8 cellular contexts compared by ENCODE assay signal in genomic region chr5:137753986-137754235, GRCh38. TPM values are rescaled to one million over a fixed set of nuclear protein-coding genes. Genes with fewer than 3 reads are reported as not detected.
DNase-seq lines count a peak whose midpoint lies in the region; ATAC-seq and TF ChIP-seq lines count a peak whose summit lies in the region.

No MANE protein-coding gene starts in this region.

- peaks cover 35% of the 10 kb centered on the region for H3K36me3 Mint-ChIP-seq in MCF 10A (ENCODE audit: insufficient read depth, unreplicated experiment)

- H2BK15ac ChIP-seq in mesenchymal stem cell (ENCODE audit: low read depth, poor library complexity, severe bottlenecking), result peak overlapping the region; percentile 44

- H4K8ac ChIP-seq in mesenchymal stem cell (ENCODE audit: low read length), result peak overlapping the region; percentile 92

- peak overlapping the region; percentile 22 for H2BK120ac ChIP-seq in mesenchymal stem cell (ENCODE audit: low read depth, low read length)

- H3K4ac ChIP-seq in mesenchymal stem cell (ENCODE audit: low read depth in 1 of 2, low read length in 2 of 2), result peak overlapping the region; percentile 79 to 90

- H3K4me1 Mint-ChIP-seq in MCF 10A (ENCODE audit: insufficient read depth, unreplicated experiment), result peaks cover 25% of the 10 kb centered on the region

- POLR2A ChIA-PET in MCF 10A (lab: Yijun Ruan, JAX), result interaction anchor here (0.6 to 4.3 kb wide), 24 partner anchors 10 to 608 kb away, joined by 3 to 53 read pairs (median 4); partner anchors contain the start of genes BRD8, FAM13B and NME5

- peak overlapping the region; percentile 87 for H3K4me3 Mint-ChIP-seq in MCF 10A (ENCODE audit: unreplicated experiment)

- H3K27me3 Mint-ChIP-seq in MCF 10A (ENCODE audit: insufficient read depth, unreplicated experiment), result no peaks in the 10 kb centered on the region

- ATAC-seq in GM19452 (IDR thresholded peaks at IDR 0.05; ENCODE audit: unreplicated experiment) (peak; percentile 3), HG03521 (IDR thresholded peaks at IDR 0.05; ENCODE audit: unreplicated experiment) (peak; percentile 5)

- no peak for TF ChIP-seq CTCF in AG10803 (conservative IDR thresholded peaks at IDR 0.05; ENCODE audit: low read length)
- TF ChIP-seq CTCF in MCF 10A (IDR thresholded peaks at IDR 0.05; ENCODE audit: unreplicated experiment), result no peak
- TF ChIP-seq CTCF in vagina (IDR thresholded peaks at IDR 0.05), result no peak

- peak overlapping the region; percentile 24 for H3K4me2 ChIP-seq in mesenchymal stem cell (ENCODE audit: low read length, poor library complexity, severe bottlenecking)

- no peaks in the 10 kb centered on the region for H3K9me3 Mint-ChIP-seq in MCF 10A (ENCODE audit: unreplicated experiment)

- peak overlapping the region; percentile 100 for H3K9ac ChIP-seq in mesenchymal stem cell (ENCODE audit: low read length)

- no peak for TF ChIP-seq POLR2A in vagina (IDR thresholded peaks at IDR 0.05)

- CTCF ChIA-PET in MCF 10A (lab: Yijun Ruan, JAX), result interaction anchor here (0.6 to 2.2 kb wide), 13 partner anchors 12 to 423 kb away, joined by 3 to 31 read pairs (median 5); no protein-coding TSS in a partner anchor

- H3K27ac ChIP-seq in mesenchymal stem cell (ENCODE audit: low read length, poor library complexity, severe bottlenecking), result peak overlapping the region; percentile 96
- peak overlapping the region; percentile 100 for H3K27ac ChIP-seq in vagina

- peaks cover 2% of the 10 kb centered on the region for H3K79me1 ChIP-seq in mesenchymal stem cell (replicated peaks; ENCODE audit: low read length, poor library complexity, severe bottlenecking)

- 0% methylated on average over 4 of the region's 21 CpGs for WGBS in mesenchymal stem cell

- no peaks in the 10 kb centered on the region for H3K9me3 ChIP-seq in mesenchymal stem cell (ENCODE audit: control insufficient read depth, low read length)
- no peaks in the 10 kb centered on the region for H3K9me3 ChIP-seq in vagina

- peak overlapping the region; percentile 99 for H3K27ac Mint-ChIP-seq in MCF 10A (ENCODE audit: low read depth, unreplicated experiment)

- DNase-seq in AG10803 (ENCODE audit: low read depth) (no peak), MCF 10A (ENCODE audit: unreplicated experiment) (no peak), mesenchymal stem cell (no peak), vagina (ENCODE audit: extremely low spot score in 2 of 2) (no peak), NCI-H2107 treated with DMSO at 0.1 percent for 48 hours (lab: John Stamatoyannopoulos, UW; ENCODE audit: unreplicated experiment) (no peak), AG08395 (ENCODE audit: low spot score) (no peak)

- BruUV-seq in MCF 10A (replicated peaks; lab: Mats Ljungman, UMichigan), result no TSS peak

- peak overlapping the region; percentile 57 for H2BK5ac ChIP-seq in mesenchymal stem cell (ENCODE audit: low read depth, low read length, poor library complexity, severe bottlenecking)

- peak overlapping the region in 1 of 2 experiments; percentile 51 for H2BK12ac ChIP-seq in mesenchymal stem cell (ENCODE audit: low read length in 2 of 2)

- peak overlapping the region; percentile 91 for H4K91ac ChIP-seq in mesenchymal stem cell (ENCODE audit: low read length)

- peaks cover 3% of the 10 kb centered on the region for H3K4me1 ChIP-seq in mesenchymal stem cell (ENCODE audit: control insufficient read depth, insufficient read depth, low read depth, low read length)
- H3K4me1 ChIP-seq in vagina, result peaks cover 42% of the 10 kb centered on the region

- peak overlapping the region in 1 of 2 experiments; percentile 81 for H3K23ac ChIP-seq in mesenchymal stem cell (ENCODE audit: low read length in 2 of 2)

- peak overlapping the region; percentile 15 to 100 for H3K14ac ChIP-seq in mesenchymal stem cell (ENCODE audit: low read length in 2 of 2)

- intact Hi-C loops in MCF 10A (cut with micrococcal nuclease), result loop anchor here (5.0 kb wide), 2 partner anchors 278 to 583 kb away; partner anchors contain the start of genes FAM13B and FAM53C
- intact Hi-C loops in vagina (cut with DNase I), result no loop called here

- H3K36me3 ChIP-seq in mesenchymal stem cell (ENCODE audit: control insufficient read depth in 1 of 2, insufficient read depth in 2 of 2, low read depth in 1 of 2, low read length in 2 of 2) (peaks cover 0 to 12% of the 10 kb centered on the region in 2 experiments), vagina (no peaks in the 10 kb centered on the region)

- peak overlapping the region; percentile 99 for H3K18ac ChIP-seq in mesenchymal stem cell (ENCODE audit: low read depth in 1 of 2, low read length in 2 of 2)

- H3K27me3 ChIP-seq in mesenchymal stem cell (ENCODE audit: control insufficient read depth in 1 of 2, insufficient read depth in 1 of 2, low read length in 2 of 2), result no peaks in the 10 kb centered on the region
- H3K27me3 ChIP-seq in vagina, result no peaks in the 10 kb centered on the region

- H3K4me3 ChIP-seq in AG10803 (ENCODE audit: low read length) (peak overlapping the region; percentile 97), mesenchymal stem cell (ENCODE audit: insufficient read depth in 1 of 2, low read depth in 1 of 2, low read length in 2 of 2) (peak overlapping the region; percentile 94 to 98), vagina (peak overlapping the region; percentile 69 to 92)

- H2AFZ ChIP-seq in mesenchymal stem cell (ENCODE audit: low read depth, low read length), result no peak overlapping the region

- peak overlapping the region; percentile 49 for H2AK5ac ChIP-seq in mesenchymal stem cell (ENCODE audit: low read length, severe bottlenecking)

RNA-seq across cellular contexts. Expression of gene HNRNPA0, which starts 0.3 kb away (rescaled TPM):
- 30.8 and 31.8 TPM in 2 replicates for total RNA-seq in MCF 10A (2022)
- polyA plus RNA-seq in mesenchymal stem cell (2013, experiment 1 of 2), result 22.9 TPM
- polyA plus RNA-seq in mesenchymal stem cell (2013, experiment 2 of 2), result 22.8 TPM
- total RNA-seq in vagina, result 11.8 TPM

RNA-seq across cellular contexts. Expression of gene KLHL3, which starts 18.0 kb away (rescaled TPM):
- total RNA-seq in MCF 10A (2022), result 0.27 and 0.49 TPM in 2 replicates
- 0.21 TPM for polyA plus RNA-seq in mesenchymal stem cell (2013, experiment 1 of 2)
- 0.21 TPM for polyA plus RNA-seq in mesenchymal stem cell (2013, experiment 2 of 2)
- 7.4 TPM for total RNA-seq in vagina
